ENCODE assay signal across 2 cellular contexts in genomic region chr3:48573973-48574585, GRCh38.
A peak's percentile ranks its signal among the peaks of the same experiment; 100 is the strongest.
TF ChIP-seq lines count a peak whose summit lies in the region.

No MANE protein-coding gene starts in this region.

TF ChIP-seq in HepG2, 621 proteins besides CTCF, POLR2A, EP300 and RAD21 (continues in another document):
- 0 out of 2 replicates have a peak, but pooled peaks have one; percentile 20 for TF ChIP-seq NFKB2 (CRISPR knock-in tag; IDR thresholded peaks at IDR 0.05; ENCODE audit: borderline replicate concordance)
- no peak for TF ChIP-seq MED1 (CRISPR knock-in tag; IDR thresholded peaks at IDR 0.05)
- no peak for TF ChIP-seq HNF4A (CRISPR knock-in tag; IDR thresholded peaks at IDR 0.05)
- TF ChIP-seq ZNF101 (CRISPR knock-in tag; IDR thresholded peaks at IDR 0.05; ENCODE audit: borderline replicate concordance, low read depth): no peak
- TF ChIP-seq RNF2 (conservative IDR thresholded peaks at IDR 0.05; ENCODE audit: low read depth): no peak
- no peak for TF ChIP-seq CREB3 (CRISPR knock-in tag; IDR thresholded peaks at IDR 0.05)
- peak; percentile 53; the same call in 1 of the 2 replicates for TF ChIP-seq ZNF646 (CRISPR knock-in tag; IDR thresholded peaks at IDR 0.05)
- TF ChIP-seq ZNF121 (CRISPR knock-in tag; IDR thresholded peaks at IDR 0.05): peak; percentile 51; the same call in 1 of the 2 replicates
- TF ChIP-seq NR3C1 (CRISPR knock-in tag; IDR thresholded peaks at IDR 0.05): no peak
- no peak for TF ChIP-seq ARNT2 (CRISPR knock-in tag; IDR thresholded peaks at IDR 0.05; ENCODE audit: low read depth)
- TF ChIP-seq SALL1 (CRISPR knock-in tag; IDR thresholded peaks at IDR 0.05): 0 out of 2 replicates have a peak, but pooled peaks have one; percentile 7
- no peak for TF ChIP-seq ZNF383 (CRISPR knock-in tag; IDR thresholded peaks at IDR 0.05; ENCODE audit: borderline replicate concordance)
- no peak for TF ChIP-seq RARG (CRISPR knock-in tag; IDR thresholded peaks at IDR 0.05; ENCODE audit: low read depth)
- no peak for TF ChIP-seq NFAT5 (CRISPR knock-in tag; IDR thresholded peaks at IDR 0.05)
- no peak for TF ChIP-seq KAT2B (IDR thresholded peaks at IDR 0.05; ENCODE audit: borderline replicate concordance, low read depth, low read length)
- no peak for TF ChIP-seq ZNF20 (CRISPR knock-in tag; IDR thresholded peaks at IDR 0.05)

TF ChIP-seq in IMR-90, 13 proteins besides CTCF, POLR2A, EP300 and RAD21:
- no peak for TF ChIP-seq RCOR1 (IDR thresholded peaks at IDR 0.05; ENCODE audit: insufficient replicate concordance, low read length)
- no peak for TF ChIP-seq RFX5 (IDR thresholded peaks at IDR 0.05; ENCODE audit: low read depth, low read length)
- TF ChIP-seq FOS (IDR thresholded peaks at IDR 0.05; ENCODE audit: low read depth, low read length): no peak
- no peak for TF ChIP-seq MAFK (IDR thresholded peaks at IDR 0.05; ENCODE audit: low read depth, low read length)
- TF ChIP-seq BHLHE40 (IDR thresholded peaks at IDR 0.05; ENCODE audit: low read depth, low read length): no peak
TF ChIP-seq in IMR-90: peak in this region for 0.
